Comparison of ENCODE assay signal across 10 cellular contexts in the genomic region with DNA sequence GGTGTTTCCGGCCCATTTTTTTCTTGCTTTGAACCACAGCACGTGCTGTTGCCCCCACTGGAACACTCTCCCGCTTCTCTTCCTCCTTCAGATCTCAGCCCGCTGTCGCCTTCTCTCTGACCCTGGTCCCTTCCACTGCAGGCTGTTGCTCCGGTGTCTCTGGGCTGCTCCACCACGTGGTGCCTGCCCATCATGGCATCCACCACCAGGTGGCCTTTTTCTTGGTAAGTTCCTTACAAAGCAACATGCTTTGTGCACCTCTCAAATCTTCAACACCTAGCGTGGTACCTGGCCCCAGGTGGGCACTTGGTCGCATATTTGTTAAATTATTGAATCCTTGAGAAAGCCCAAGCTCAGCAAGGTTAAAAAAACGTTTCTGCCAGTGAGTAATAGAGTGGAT. TPM values are rescaled to one million over a fixed set of nuclear protein-coding genes. Genes with fewer than 3 reads are reported as not detected.
DNase-seq lines count a peak whose midpoint lies in the region; ATAC-seq and TF ChIP-seq lines count a peak whose summit lies in the region.
"Had no signal": no experiment of that assay in that cellular context is flagged by ENCODE, and none has a peak within 500 bp of the region (broad histone marks: within the 10 kb centered on the region; RNA-seq: fewer than 3 reads in every experiment).

No MANE protein-coding gene starts in this region.

- no peak overlapping the region for H4K91ac ChIP-seq in H9 (ENCODE audit: insufficient read length, low read depth, low read length)

- H4K20me1 ChIP-seq in H9 (ENCODE audit: control insufficient read depth, insufficient read depth, insufficient read length), result no peaks in the 10 kb centered on the region

- H4K8ac ChIP-seq in H9 (replicated peaks; ENCODE audit: insufficient read length, low read depth, low read length), result no peak overlapping the region

- peak overlapping the region in 2 of 3 experiments; percentile 0 to 52; a peak in 2 of 7 replicates for H3K27ac Mint-ChIP-seq in H9

- H2BK12ac ChIP-seq in H9 (ENCODE audit: insufficient read length, low read depth, low read length), result no peak overlapping the region

- H3K27me3 ChIP-seq in H9 (ENCODE audit: insufficient read depth, low read length), result no peaks in the 10 kb centered on the region

- H3K9ac ChIP-seq in H9 (ENCODE audit: extremely low read depth, insufficient read length, low read length), result no peak overlapping the region

- H4K5ac ChIP-seq in H9 (ENCODE audit: insufficient read length, low read depth, low read length), result no peak overlapping the region

- no peak for ATAC-seq in GM21423 (IDR thresholded peaks at IDR 0.05; ENCODE audit: unreplicated experiment)

- TF ChIP-seq CTCF in H9 (conservative IDR thresholded peaks at IDR 0.05), result peak; percentile 78

- no peak overlapping the region for H2BK5ac ChIP-seq in H9 (ENCODE audit: insufficient read length, low read length)

- H3K27ac ChIP-seq in H9 (ENCODE audit: insufficient read length, low read depth, low read length), result no peak overlapping the region
- H3K27ac ChIP-seq: adrenal gland had no signal

- H3K4me1 Mint-ChIP-seq in H9, result peaks cover 45 to 57% of the 10 kb centered on the region in 2 experiments

- WGBS in H9 (ENCODE audit: extremely low coverage, insufficient read length, low lambda C conversion rate), result no CpG with 5 or more reads among the region's 10 CpGs

- peaks cover 13% of the 10 kb centered on the region; the same call in 1 of the 2 replicates for H3K4me1 ChIP-seq in H9 (ENCODE audit: insufficient read depth, low read length)
- H3K4me1 ChIP-seq: adrenal gland had no signal

- H3T11ph ChIP-seq in H9 (ENCODE audit: low read length), result no peak overlapping the region

- no peaks in the 10 kb centered on the region for H3K9me3 ChIP-seq in H9 (ENCODE audit: control insufficient read depth, low read depth, low read length)
- H3K9me3 ChIP-seq: adrenal gland had no signal

- H3K56ac ChIP-seq in H9 (ENCODE audit: insufficient read length, low read depth, low read length), result no peak overlapping the region

- H3K9me3 Mint-ChIP-seq in H9, result no peaks in the 10 kb centered on the region

- no peak overlapping the region for H3K23ac ChIP-seq in H9 (ENCODE audit: insufficient read length, low read depth, low read length)

- H3K27me3 Mint-ChIP-seq in H9 (ENCODE audit: low read depth), result peaks cover 1% of the 10 kb centered on the region; the same call in 1 of the 2 replicates

- H2BK120ac ChIP-seq in H9 (ENCODE audit: low read depth, low read length, poor library complexity, severe bottlenecking), result no peak overlapping the region

- no peaks in the 10 kb centered on the region for H3K23me2 ChIP-seq in H9 (ENCODE audit: insufficient read length, low read depth, low read length, poor library complexity, severe bottlenecking)

- H2AFZ ChIP-seq in H9 (ENCODE audit: low read length), result no peak overlapping the region

- peaks cover 7 to 17% (median 13%) of the 10 kb centered on the region in 3 experiments; a peak in 5 of 7 replicates for H3K36me3 Mint-ChIP-seq in H9 (ENCODE audit: insufficient read depth in 1 of 3, low read depth in 3 of 3)

- H3K18ac ChIP-seq in H9 (ENCODE audit: insufficient read length, low read depth, low read length), result no peak overlapping the region

- no peak overlapping the region for H3K14ac ChIP-seq in H9 (ENCODE audit: insufficient read depth, low read length)

- no peak overlapping the region for H3K4me2 ChIP-seq in H9 (ENCODE audit: insufficient read depth, insufficient read length, low read length)

- DNase-seq in COLO829 (ENCODE audit: low spot score) (peak; percentile 36), H9 (peak; percentile 82), kidney tubule cell (ENCODE audit: low spot score) (peak; percentile 49), NCI-H226 (no peak), NOMO-1 treated with DMSO at 0.1 percent for 48 hours (lab: John Stamatoyannopoulos, UW; ENCODE audit: unreplicated experiment) (no peak)
- peak; percentile 41 for DNase-seq in activated CD4-positive, alpha-beta T cell treated with anti-CD3 and anti-CD28 coated beads for 48 hours
- no peak for DNase-seq in activated CD8-positive, alpha-beta memory T cell treated with anti-CD3 and anti-CD28 coated beads, Interleukin-2, amount 50 U/mL, for 4 hours

- no peak overlapping the region for H2AK5ac ChIP-seq in H9 (ENCODE audit: insufficient read length, low read length)

- no peak overlapping the region for H3K4ac ChIP-seq in H9 (ENCODE audit: low read depth, low read length)

- no peak overlapping the region for H2BK15ac ChIP-seq in H9 (ENCODE audit: low read depth, low read length)

- H3K79me1 ChIP-seq in H9 (ENCODE audit: insufficient read depth, low read depth, low read length, poor library complexity, severe bottlenecking), result no peaks in the 10 kb centered on the region

- H2BK20ac ChIP-seq in H9 (ENCODE audit: low read depth, low read length, poor library complexity, severe bottlenecking), result no peak overlapping the region

- no peak overlapping the region for H3K4me3 Mint-ChIP-seq in H9

- no peaks in the 10 kb centered on the region; the same call in 1 of the 2 replicates for H3K79me2 ChIP-seq in H9 (ENCODE audit: insufficient read depth, low read length)

RNA-seq across cellular contexts. Expression of gene TUNAR, which starts 19.1 kb away (rescaled TPM):
- 25.6 and 26.2 TPM in 2 replicates for total RNA-seq in H9 (2021)
- total RNA-seq: adrenal gland, lung microvascular endothelial cell had no signal

Comparison
In these comparisons a context has a peak if more than half of its experiments do, and no peak if none do; other contexts are left out.
1. DNase-seq: peak in COLO829 (single experiment), H9 (single experiment), activated CD4-positive, alpha-beta T cell treated with anti-CD3 and anti-CD28 coated beads for 48 hours (single experiment) and kidney tubule cell (single experiment); none in activated CD8-positive, alpha-beta memory T cell treated with anti-CD3 and anti-CD28 coated beads, Interleukin-2, amount 50 U/mL, for 4 hours (single experiment), NCI-H226 (single experiment) and NOMO-1 treated with DMSO at 0.1 percent for 48 hours (single experiment).